11 cellular contexts compared by ENCODE assay signal in genomic region chr20:50313223-50313820, GRCh38.
DNase-seq lines count a peak whose midpoint lies in the region; ATAC-seq, FAIRE-seq and TF ChIP-seq lines count a peak whose summit lies in the region.
"Had no signal": no experiment of that assay in that cellular context is flagged by ENCODE, and none has a peak within 500 bp of the region (broad histone marks: within the 10 kb centered on the region; RNA-seq: fewer than 3 reads in every experiment).

No MANE protein-coding gene starts in this region.

- no peak for ATAC-seq in HG02588 (IDR thresholded peaks at IDR 0.05; ENCODE audit: unreplicated experiment)

- peaks cover 48% of the 10 kb centered on the region for H3K4me1 Mint-ChIP-seq in osteocyte (ENCODE audit: unreplicated experiment)
- H3K4me1 Mint-ChIP-seq: CD4-positive, alpha-beta memory T cell had no signal

- peaks cover 5% of the 10 kb centered on the region for H3K27me3 Mint-ChIP-seq in osteocyte (ENCODE audit: unreplicated experiment)

- no peak for TF ChIP-seq CTCF in osteocyte (IDR thresholded peaks at IDR 0.05)

- no peaks in the 10 kb centered on the region for H3K36me3 Mint-ChIP-seq in osteocyte (ENCODE audit: unreplicated experiment)
- H3K36me3 Mint-ChIP-seq: CD4-positive, alpha-beta memory T cell had no signal

- DNase-seq in Daoy (ENCODE audit: low read depth) (peak; percentile 48), RCC 7860 (ENCODE audit: low spot score) (peak; percentile 28), epithelial cell of prostate (ENCODE audit: low read depth, low spot score) (no peak), osteocyte (ENCODE audit: extremely low spot score, unreplicated experiment) (no peak), D341Med (ENCODE audit: low spot score) (no peak), NCI-H2196 (lab: John Stamatoyannopoulos, UW; ENCODE audit: unreplicated experiment) (no peak)
- DNase-seq in activated CD4-positive, alpha-beta T cell treated with anti-CD3 and anti-CD28 coated beads, Interleukin-2, amount 50 U/mL, for 4 hours = no peak
- DNase-seq: CD4-positive, alpha-beta memory T cell; Kasumi-1 had no signal

- peak overlapping the region; percentile 41 for H3K27ac ChIP-seq in epithelial cell of prostate
- H3K27ac ChIP-seq: VCaP had no signal

- no peak overlapping the region for H3K4me3 Mint-ChIP-seq in osteocyte (ENCODE audit: unreplicated experiment)
- H3K4me3 Mint-ChIP-seq: CD4-positive, alpha-beta memory T cell had no signal

- H3K27ac Mint-ChIP-seq in osteocyte (ENCODE audit: unreplicated experiment) = peak overlapping the region; percentile 84
- H3K27ac Mint-ChIP-seq: CD4-positive, alpha-beta memory T cell had no signal

- H3K9me3 Mint-ChIP-seq in osteocyte (ENCODE audit: unreplicated experiment) = peaks cover 4% of the 10 kb centered on the region

- FAIRE-seq in RCC 7860 (lab: Jason Lieb, UNC) = no peak

Comparison
In these comparisons a context has a peak if more than half of its experiments do, and no peak if none do; other contexts are left out.
1. DNase-seq: peak in Daoy (single experiment) and RCC 7860 (single experiment); none in epithelial cell of prostate (single experiment), osteocyte (single experiment), D341Med (single experiment), NCI-H2196 (single experiment) and activated CD4-positive, alpha-beta T cell treated with anti-CD3 and anti-CD28 coated beads, Interleukin-2, amount 50 U/mL, for 4 hours (0 of 2).